ENCODE assay signal across 1 cellular context in the genomic region with DNA sequence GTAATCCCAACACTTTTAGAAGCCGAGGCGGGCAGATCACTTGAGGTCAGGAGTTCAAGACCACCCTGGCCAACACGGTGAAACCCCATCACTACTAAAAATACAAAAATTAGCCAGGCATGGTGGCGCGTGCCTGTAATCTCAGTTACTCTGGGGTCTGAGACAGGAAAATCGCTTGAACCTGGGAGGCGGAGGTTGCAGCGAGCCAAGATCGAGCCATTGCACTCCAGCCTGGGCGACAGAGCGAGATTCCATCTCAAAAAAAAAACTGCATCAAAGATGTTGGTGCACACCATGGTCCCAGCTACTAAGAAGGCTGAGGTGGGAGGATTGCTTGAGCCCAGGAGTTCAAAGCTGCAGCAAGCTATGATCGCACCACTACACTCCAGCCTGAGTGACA.
TF ChIP-seq lines count a peak whose summit lies in the region.

No MANE protein-coding gene starts in this region.

TF ChIP-seq in GM12878, 131 proteins besides CTCF, POLR2A, EP300 and RAD21:
- TF ChIP-seq, protein P1, sequence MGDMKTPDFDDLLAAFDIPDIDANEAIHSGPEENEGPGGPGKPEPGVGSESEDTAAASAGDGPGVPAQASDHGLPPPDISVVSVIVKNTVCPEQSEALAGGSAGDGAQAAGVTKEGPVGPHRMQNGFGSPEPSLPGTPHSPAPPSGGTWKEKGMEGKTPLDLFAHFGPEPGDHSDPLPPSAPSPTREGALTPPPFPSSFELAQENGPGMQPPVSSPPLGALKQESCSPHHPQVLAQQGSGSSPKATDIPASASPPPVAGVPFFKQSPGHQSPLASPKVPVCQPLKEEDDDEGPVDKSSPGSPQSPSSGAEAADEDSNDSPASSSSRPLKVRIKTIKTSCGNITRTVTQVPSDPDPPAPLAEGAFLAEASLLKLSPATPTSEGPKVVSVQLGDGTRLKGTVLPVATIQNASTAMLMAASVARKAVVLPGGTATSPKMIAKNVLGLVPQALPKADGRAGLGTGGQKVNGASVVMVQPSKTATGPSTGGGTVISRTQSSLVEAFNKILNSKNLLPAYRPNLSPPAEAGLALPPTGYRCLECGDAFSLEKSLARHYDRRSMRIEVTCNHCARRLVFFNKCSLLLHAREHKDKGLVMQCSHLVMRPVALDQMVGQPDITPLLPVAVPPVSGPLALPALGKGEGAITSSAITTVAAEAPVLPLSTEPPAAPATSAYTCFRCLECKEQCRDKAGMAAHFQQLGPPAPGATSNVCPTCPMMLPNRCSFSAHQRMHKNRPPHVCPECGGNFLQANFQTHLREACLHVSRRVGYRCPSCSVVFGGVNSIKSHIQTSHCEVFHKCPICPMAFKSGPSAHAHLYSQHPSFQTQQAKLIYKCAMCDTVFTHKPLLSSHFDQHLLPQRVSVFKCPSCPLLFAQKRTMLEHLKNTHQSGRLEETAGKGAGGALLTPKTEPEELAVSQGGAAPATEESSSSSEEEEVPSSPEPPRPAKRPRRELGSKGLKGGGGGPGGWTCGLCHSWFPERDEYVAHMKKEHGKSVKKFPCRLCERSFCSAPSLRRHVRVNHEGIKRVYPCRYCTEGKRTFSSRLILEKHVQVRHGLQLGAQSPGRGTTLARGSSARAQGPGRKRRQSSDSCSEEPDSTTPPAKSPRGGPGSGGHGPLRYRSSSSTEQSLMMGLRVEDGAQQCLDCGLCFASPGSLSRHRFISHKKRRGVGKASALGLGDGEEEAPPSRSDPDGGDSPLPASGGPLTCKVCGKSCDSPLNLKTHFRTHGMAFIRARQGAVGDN (IDR thresholded peaks at IDR 0.05): 0 out of 2 replicates have a peak, but pooled peaks have one; percentile 20
- TF ChIP-seq, protein P2, sequence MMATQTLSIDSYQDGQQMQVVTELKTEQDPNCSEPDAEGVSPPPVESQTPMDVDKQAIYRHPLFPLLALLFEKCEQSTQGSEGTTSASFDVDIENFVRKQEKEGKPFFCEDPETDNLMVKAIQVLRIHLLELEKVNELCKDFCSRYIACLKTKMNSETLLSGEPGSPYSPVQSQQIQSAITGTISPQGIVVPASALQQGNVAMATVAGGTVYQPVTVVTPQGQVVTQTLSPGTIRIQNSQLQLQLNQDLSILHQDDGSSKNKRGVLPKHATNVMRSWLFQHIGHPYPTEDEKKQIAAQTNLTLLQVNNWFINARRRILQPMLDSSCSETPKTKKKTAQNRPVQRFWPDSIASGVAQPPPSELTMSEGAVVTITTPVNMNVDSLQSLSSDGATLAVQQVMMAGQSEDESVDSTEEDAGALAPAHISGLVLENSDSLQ (IDR thresholded peaks at IDR 0.05): peak; percentile 51; the same call in 1 of the 2 replicates
- TF ChIP-seq IKZF2 (IDR thresholded peaks at IDR 0.05) (0 out of 4 replicates have a peak, but pooled peaks of 1 of the 2 experiments have one; percentile 40), BHLHE40 (IDR thresholded peaks at IDR 0.05; ENCODE audit: borderline replicate concordance in 1 of 2, low read depth in 2 of 2, low read length in 1 of 2) (peak; percentile 25 to 74; a peak in 3 of 4 replicates), NR2F1 (conservative IDR thresholded peaks at IDR 0.05) (peak; percentile 80)
- TF ChIP-seq, protein P3, sequence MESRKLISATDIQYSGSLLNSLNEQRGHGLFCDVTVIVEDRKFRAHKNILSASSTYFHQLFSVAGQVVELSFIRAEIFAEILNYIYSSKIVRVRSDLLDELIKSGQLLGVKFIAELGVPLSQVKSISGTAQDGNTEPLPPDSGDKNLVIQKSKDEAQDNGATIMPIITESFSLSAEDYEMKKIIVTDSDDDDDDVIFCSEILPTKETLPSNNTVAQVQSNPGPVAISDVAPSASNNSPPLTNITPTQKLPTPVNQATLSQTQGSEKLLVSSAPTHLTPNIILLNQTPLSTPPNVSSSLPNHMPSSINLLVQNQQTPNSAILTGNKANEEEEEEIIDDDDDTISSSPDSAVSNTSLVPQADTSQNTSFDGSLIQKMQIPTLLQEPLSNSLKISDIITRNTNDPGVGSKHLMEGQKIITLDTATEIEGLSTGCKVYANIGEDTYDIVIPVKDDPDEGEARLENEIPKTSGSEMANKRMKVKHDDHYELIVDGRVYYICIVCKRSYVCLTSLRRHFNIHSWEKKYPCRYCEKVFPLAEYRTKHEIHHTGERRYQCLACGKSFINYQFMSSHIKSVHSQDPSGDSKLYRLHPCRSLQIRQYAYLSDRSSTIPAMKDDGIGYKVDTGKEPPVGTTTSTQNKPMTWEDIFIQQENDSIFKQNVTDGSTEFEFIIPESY (IDR thresholded peaks at IDR 0.05): 0 out of 2 replicates have a peak, but pooled peaks have one; percentile 12
- TF ChIP-seq, protein P4, sequence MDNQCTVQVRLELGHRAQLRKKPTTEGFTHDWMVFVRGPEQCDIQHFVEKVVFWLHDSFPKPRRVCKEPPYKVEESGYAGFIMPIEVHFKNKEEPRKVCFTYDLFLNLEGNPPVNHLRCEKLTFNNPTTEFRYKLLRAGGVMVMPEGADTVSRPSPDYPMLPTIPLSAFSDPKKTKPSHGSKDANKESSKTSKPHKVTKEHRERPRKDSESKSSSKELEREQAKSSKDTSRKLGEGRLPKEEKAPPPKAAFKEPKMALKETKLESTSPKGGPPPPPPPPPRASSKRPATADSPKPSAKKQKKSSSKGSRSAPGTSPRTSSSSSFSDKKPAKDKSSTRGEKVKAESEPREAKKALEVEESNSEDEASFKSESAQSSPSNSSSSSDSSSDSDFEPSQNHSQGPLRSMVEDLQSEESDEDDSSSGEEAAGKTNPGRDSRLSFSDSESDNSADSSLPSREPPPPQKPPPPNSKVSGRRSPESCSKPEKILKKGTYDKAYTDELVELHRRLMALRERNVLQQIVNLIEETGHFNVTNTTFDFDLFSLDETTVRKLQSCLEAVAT (IDR thresholded peaks at IDR 0.05): peak; percentile 99
- TF ChIP-seq, protein P5, sequence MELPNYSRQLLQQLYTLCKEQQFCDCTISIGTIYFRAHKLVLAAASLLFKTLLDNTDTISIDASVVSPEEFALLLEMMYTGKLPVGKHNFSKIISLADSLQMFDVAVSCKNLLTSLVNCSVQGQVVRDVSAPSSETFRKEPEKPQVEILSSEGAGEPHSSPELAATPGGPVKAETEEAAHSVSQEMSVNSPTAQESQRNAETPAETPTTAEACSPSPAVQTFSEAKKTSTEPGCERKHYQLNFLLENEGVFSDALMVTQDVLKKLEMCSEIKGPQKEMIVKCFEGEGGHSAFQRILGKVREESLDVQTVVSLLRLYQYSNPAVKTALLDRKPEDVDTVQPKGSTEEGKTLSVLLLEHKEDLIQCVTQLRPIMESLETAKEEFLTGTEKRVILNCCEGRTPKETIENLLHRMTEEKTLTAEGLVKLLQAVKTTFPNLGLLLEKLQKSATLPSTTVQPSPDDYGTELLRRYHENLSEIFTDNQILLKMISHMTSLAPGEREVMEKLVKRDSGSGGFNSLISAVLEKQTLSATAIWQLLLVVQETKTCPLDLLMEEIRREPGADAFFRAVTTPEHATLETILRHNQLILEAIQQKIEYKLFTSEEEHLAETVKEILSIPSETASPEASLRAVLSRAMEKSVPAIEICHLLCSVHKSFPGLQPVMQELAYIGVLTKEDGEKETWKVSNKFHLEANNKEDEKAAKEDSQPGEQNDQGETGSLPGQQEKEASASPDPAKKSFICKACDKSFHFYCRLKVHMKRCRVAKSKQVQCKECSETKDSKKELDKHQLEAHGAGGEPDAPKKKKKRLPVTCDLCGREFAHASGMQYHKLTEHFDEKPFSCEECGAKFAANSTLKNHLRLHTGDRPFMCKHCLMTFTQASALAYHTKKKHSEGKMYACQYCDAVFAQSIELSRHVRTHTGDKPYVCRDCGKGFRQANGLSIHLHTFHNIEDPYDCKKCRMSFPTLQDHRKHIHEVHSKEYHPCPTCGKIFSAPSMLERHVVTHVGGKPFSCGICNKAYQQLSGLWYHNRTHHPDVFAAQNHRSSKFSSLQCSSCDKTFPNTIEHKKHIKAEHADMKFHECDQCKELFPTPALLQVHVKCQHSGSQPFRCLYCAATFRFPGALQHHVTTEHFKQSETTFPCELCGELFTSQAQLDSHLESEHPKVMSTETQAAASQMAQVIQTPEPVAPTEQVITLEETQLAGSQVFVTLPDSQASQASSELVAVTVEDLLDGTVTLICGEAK (IDR thresholded peaks at IDR 0.05; ENCODE audit: borderline replicate concordance): peak; percentile 32; the same call in 1 of the 2 replicates
